In genomic region chrX:2703991-2704369, GRCh38 we compare ENCODE assay signal across 10 cellular contexts. TPM values are rescaled to one million over a fixed set of nuclear protein-coding genes. Genes with fewer than 3 reads are reported as not detected.
DNase-seq lines count a peak whose midpoint lies in the region; ATAC-seq and TF ChIP-seq lines count a peak whose summit lies in the region.
"Had no signal": no experiment of that assay in that cellular context is flagged by ENCODE, and none has a peak within 500 bp of the region (broad histone marks: within the 10 kb centered on the region; RNA-seq: fewer than 3 reads in every experiment).

No MANE protein-coding gene starts in this region.

- H3K9me3 Mint-ChIP-seq in naive thymus-derived CD4-positive, alpha-beta T cell, result peaks cover 0 to 9% (median 0%) of the 10 kb centered on the region in 11 donors

- H3K9me3 ChIP-seq in esophagus (ENCODE audit: control insufficient read depth in 2 of 2, insufficient read depth in 1 of 2, low read depth in 1 of 2, low read length in 1 of 2), result no peaks in the 10 kb centered on the region
- H3K9me3 ChIP-seq in naive thymus-derived CD4-positive, alpha-beta T cell (ENCODE audit: control insufficient read depth in 2 of 3, low read length in 3 of 3), result no peaks in the 10 kb centered on the region

- peaks cover 12 to 47% (median 19%) of the 10 kb centered on the region in 5 donors for H3K36me3 Mint-ChIP-seq in naive thymus-derived CD4-positive, alpha-beta T cell

- peak overlapping the region; percentile 81 for H3K27ac ChIP-seq in RWPE1
- peak overlapping the region; percentile 25 to 69 for H3K27ac ChIP-seq in esophagus (ENCODE audit: low read depth in 2 of 2, low read length in 1 of 2)
- H3K27ac ChIP-seq in naive thymus-derived CD4-positive, alpha-beta T cell (ENCODE audit: low read depth, low read length), result no peak overlapping the region

- WGBS in esophagus, 2 donors, result 26 to 53% methylated on average over 14 of the region's 14 CpGs

- H3K27me3 ChIP-seq in esophagus (ENCODE audit: control insufficient read depth in 1 of 2, insufficient read depth in 2 of 2, low read length in 2 of 2), result no peaks in the 10 kb centered on the region
- H3K27me3 ChIP-seq in naive thymus-derived CD4-positive, alpha-beta T cell (ENCODE audit: control insufficient read depth in 2 of 2, insufficient read depth in 2 of 2, low read length in 2 of 2), result no peaks in the 10 kb centered on the region

- CTCF ChIA-PET in RWPE1 (lab: Yijun Ruan, JAX), result no interaction called here
- CTCF ChIA-PET in naive thymus-derived CD4-positive, alpha-beta T cell (lab: Charles Lee), result no interaction called here

- intact Hi-C loops in naive thymus-derived CD4-positive, alpha-beta T cell (cut with micrococcal nuclease), result no loop called here

- H3K27me3 Mint-ChIP-seq in naive thymus-derived CD4-positive, alpha-beta T cell, result no peaks in the 10 kb centered on the region

- no peak for ATAC-seq in naive thymus-derived CD4-positive, alpha-beta T cell
- ATAC-seq in GM18873 (IDR thresholded peaks at IDR 0.05; ENCODE audit: low FRiP score, unreplicated experiment), result no peak

- H3K27ac Mint-ChIP-seq in naive thymus-derived CD4-positive, alpha-beta T cell, result peak overlapping the region; percentile 18 to 89 (median 68)

- H3K4me3 ChIP-seq in AG09309 (ENCODE audit: control insufficient read depth, low read depth, low read length) (no peak overlapping the region), esophagus (ENCODE audit: low read depth in 1 of 2, low read length in 2 of 2) (peak overlapping the region in 1 of 2 donors; percentile 10)
- H3K4me3 ChIP-seq in naive thymus-derived CD4-positive, alpha-beta T cell (ENCODE audit: low read length), result no peak overlapping the region

- peaks cover 58 to 92% (median 86%) of the 10 kb centered on the region in 7 donors for H3K4me1 Mint-ChIP-seq in naive thymus-derived CD4-positive, alpha-beta T cell

- DNase-seq in AG09309 (ENCODE audit: low read depth) (no peak), RWPE1 (ENCODE audit: low spot score) (no peak), islet precursor cell (no peak), cerebellar nuclear complex (lab: John Stamatoyannopoulos, UW) (no peak), activated gamma-delta T cell treated with Interleukin-2 at 50 U/mL for 16 hours (no peak)
- DNase-seq in naive thymus-derived CD4-positive, alpha-beta T cell, result no peak
- DNase-seq: midbrain, NCI-H2029 had no signal

- POLR2A ChIA-PET in RWPE1 (lab: Yijun Ruan, JAX; ENCODE audit: low non-redundant PET), result no interaction called here
- POLR2A ChIA-PET in naive thymus-derived CD4-positive, alpha-beta T cell (lab: Charles Lee), result no interaction called here

- peaks cover 18 to 40% of the 10 kb centered on the region in 2 donors for H3K4me1 ChIP-seq in esophagus (ENCODE audit: control insufficient read depth in 2 of 2, insufficient read depth in 2 of 2, low read length in 1 of 2)
- H3K4me1 ChIP-seq in naive thymus-derived CD4-positive, alpha-beta T cell (ENCODE audit: control insufficient read depth in 2 of 2, insufficient read depth in 2 of 2, low read length in 2 of 2), result peaks cover 41 to 88% of the 10 kb centered on the region in 2 donors

- peak overlapping the region; percentile 64 to 83 (median 74) for H3K4me3 Mint-ChIP-seq in naive thymus-derived CD4-positive, alpha-beta T cell

- TF ChIP-seq CTCF in AG09309 (IDR thresholded peaks at IDR 0.05; ENCODE audit: control insufficient read depth, insufficient read depth, low read depth, low read length, missing control alignments), result peak; percentile 37
- peak; percentile 85 for TF ChIP-seq CTCF in RWPE1 (conservative IDR thresholded peaks at IDR 0.05; ENCODE audit: low read depth)

- H3K36me3 ChIP-seq in esophagus (ENCODE audit: control insufficient read depth in 2 of 2, insufficient read depth in 2 of 2, low read length in 1 of 2), result peaks cover 3 to 8% of the 10 kb centered on the region in 2 donors
- peaks cover 0 to 5% (median 0%) of the 10 kb centered on the region in 3 experiments for H3K36me3 ChIP-seq in naive thymus-derived CD4-positive, alpha-beta T cell (ENCODE audit: control insufficient read depth in 2 of 3, insufficient read depth in 3 of 3, low read length in 3 of 3)

RNA-seq across cellular contexts. Expression of gene CD99, which starts 12.9 kb away (rescaled TPM):
- 100 to 1,000 TPM; 133 to 198 TPM for polyA plus RNA-seq in esophagus
- total RNA-seq in naive thymus-derived CD4-positive, alpha-beta T cell, result 100 to 1,000 TPM; 112 to 293 (median 181) TPM
- 100 to 1,000 TPM; 151 to 153 TPM for polyA plus RNA-seq in naive thymus-derived CD4-positive, alpha-beta T cell

RNA-seq across cellular contexts. Expression of gene XG, which starts 47.9 kb away (rescaled TPM):
- 10 to 100 TPM; 10.0 to 12.6 TPM for polyA plus RNA-seq in esophagus
- under 1 TPM in 2 of 5 experiments, not detected in 3; 0.22 to 0.71 TPM for total RNA-seq in naive thymus-derived CD4-positive, alpha-beta T cell
- not detected for polyA plus RNA-seq in naive thymus-derived CD4-positive, alpha-beta T cell

Comparison
In these comparisons a context has a peak if more than half of its experiments do, and no peak if none do; other contexts are left out.
1. RNA of gene XG, which starts 47.9 kb away (polyA plus RNA-seq): 10.0 to 12.6 TPM in esophagus; not detected in naive thymus-derived CD4-positive, alpha-beta T cell; every median in the first group is over 10 times any median in the second.